Comparison of ENCODE assay signal across 8 cellular contexts in genomic region chr1:84078108-84078823, GRCh38.
DNase-seq lines count a peak whose midpoint lies in the region; ATAC-seq and TF ChIP-seq lines count a peak whose summit lies in the region.

No MANE protein-coding gene starts in this region.

- DNase-seq in DMS153 (lab: John Stamatoyannopoulos, UW) (peak; percentile 8), GM19238 (ENCODE audit: insufficient read length, low spot score) (peak; percentile 4), RWPE1 (ENCODE audit: low spot score) (peak; percentile 26), medulla oblongata (ENCODE audit: extremely low spot score) (peak; percentile 55), NCI-H226 (no peak)

- H3K4me3 ChIP-seq in ectodermal cell (ENCODE audit: insufficient read depth, low read depth, low read length), result peak overlapping the region; percentile 80
- H3K4me3 ChIP-seq in thymus (ENCODE audit: low read length), result peak overlapping the region; percentile 74

- H3K4me1 ChIP-seq in ectodermal cell (ENCODE audit: control insufficient read depth, insufficient read depth, low read length) (peaks cover 5% of the 10 kb centered on the region), thymus (ENCODE audit: control insufficient read depth, insufficient read depth, low read length) (peaks cover 9% of the 10 kb centered on the region)

- 0% methylated on average over 60 of the region's 60 CpGs for WGBS in ectodermal cell, 2 experiments
- 1% methylated on average over 60 of the region's 60 CpGs for WGBS in thymus

- ATAC-seq in HG03159 (IDR thresholded peaks at IDR 0.05; ENCODE audit: unreplicated experiment), result peak; percentile 49

- H3K9me3 ChIP-seq in ectodermal cell (ENCODE audit: control insufficient read depth, low read length), result no peaks in the 10 kb centered on the region
- H3K9me3 ChIP-seq in thymus (ENCODE audit: control insufficient read depth), result no peaks in the 10 kb centered on the region

- H3K36me3 ChIP-seq in ectodermal cell (ENCODE audit: control insufficient read depth, insufficient read depth, low read length) (no peaks in the 10 kb centered on the region), thymus (ENCODE audit: control insufficient read depth, insufficient read depth) (no peaks in the 10 kb centered on the region)

- POLR2A ChIA-PET in RWPE1 (lab: Yijun Ruan, JAX; ENCODE audit: low non-redundant PET), result no interaction called here

- H3K27me3 ChIP-seq in ectodermal cell (ENCODE audit: control insufficient read depth, insufficient read depth, low read length, poor library complexity, severe bottlenecking) (no peaks in the 10 kb centered on the region), thymus (ENCODE audit: control insufficient read depth, insufficient read depth) (no peaks in the 10 kb centered on the region)

- CTCF ChIA-PET in RWPE1 (lab: Yijun Ruan, JAX), result interaction anchor here (0.6 to 1.1 kb wide), 2 partner anchors 9 to 351 kb away, joined by 3 to 5 read pairs; no protein-coding TSS in a partner anchor

- H3K27ac ChIP-seq in RWPE1 (peak overlapping the region; percentile 82), ectodermal cell (ENCODE audit: insufficient read depth, low read depth, low read length, poor library complexity, severe bottlenecking) (peak overlapping the region; percentile 57), thymus (ENCODE audit: low read depth) (peak overlapping the region; percentile 46)

- no peak for TF ChIP-seq CTCF in RWPE1 (conservative IDR thresholded peaks at IDR 0.05; ENCODE audit: low read depth)
